ENCODE assay signal across 9 cellular contexts in the genomic region with DNA sequence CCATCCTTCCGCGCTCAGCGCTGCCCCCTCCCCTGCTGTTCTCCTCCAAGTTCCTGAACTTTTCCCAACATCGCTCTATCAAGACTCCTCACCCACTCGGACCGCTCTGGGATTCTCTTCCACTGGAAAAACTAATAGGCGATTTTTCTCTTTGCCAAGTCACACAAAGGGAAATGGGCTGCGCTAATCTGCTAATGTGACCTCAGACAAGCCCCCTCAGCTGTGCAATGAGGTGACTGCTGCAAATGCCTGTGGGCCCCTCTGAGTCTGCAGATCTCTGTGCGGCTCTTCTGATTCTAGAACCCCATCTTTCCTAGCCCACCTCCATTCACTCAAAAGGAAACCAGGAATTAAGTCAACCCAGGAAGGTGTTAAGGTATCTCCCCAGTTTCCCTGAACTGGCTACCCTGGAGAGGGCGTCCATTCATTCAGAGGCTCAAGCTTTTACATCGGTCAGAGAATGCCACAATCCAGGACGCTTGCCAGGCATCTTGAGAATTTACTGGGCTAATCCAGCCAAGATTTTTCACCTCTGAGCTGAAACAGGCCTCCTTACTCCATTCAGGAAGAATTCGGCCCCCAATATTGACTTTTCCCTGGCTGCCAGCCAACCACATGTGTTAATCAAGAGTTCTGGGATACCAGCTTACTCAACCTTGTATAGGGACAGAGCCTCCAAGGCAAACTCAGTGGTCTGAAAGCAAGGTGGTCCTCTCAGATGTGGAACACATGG. TPM values are rescaled to one million over a fixed set of nuclear protein-coding genes. Genes with fewer than 3 reads are reported as not detected.
A peak's percentile ranks its signal among the peaks of the same experiment; 100 is the strongest.
DNase-seq lines count a peak whose midpoint lies in the region; ATAC-seq and TF ChIP-seq lines count a peak whose summit lies in the region.
"Had no signal": no experiment of that assay in that cellular context is flagged by ENCODE, and none has a peak within 500 bp of the region (broad histone marks: within the 10 kb centered on the region; RNA-seq: fewer than 3 reads in every experiment).

No MANE protein-coding gene starts in this region.

- peak overlapping the region; percentile 89 for H3K4me3 Mint-ChIP-seq in neural crest cell

- DNase-seq in AG08395 (ENCODE audit: low spot score) = peak; percentile 87
- peak; percentile 84 for DNase-seq in MG63
- DNase-seq in fibroblast of mammary gland (ENCODE audit: low read depth) = peak; percentile 97
- DNase-seq in neural crest cell (ENCODE audit: low read depth, low spot score) = no peak
- DNase-seq in activated T-cell treated with anti-CD3 and anti-CD28 coated beads, Interleukin-2, amount 50 U/mL, for 1 hour = no peak
- no peak for DNase-seq in SIG-M5 treated with dmso at 0.1 percent for 504 hours (lab: John Stamatoyannopoulos, UW; ENCODE audit: unreplicated experiment)
- DNase-seq: Karpas-422 had no signal

- H3K4me3 ChIP-seq in MG63 = peak overlapping the region; percentile 49
- peak overlapping the region; percentile 40 for H3K4me3 ChIP-seq in fibroblast of mammary gland (ENCODE audit: control insufficient read depth, low read depth, low read length)

- TF ChIP-seq CTCF in fibroblast of mammary gland (conservative IDR thresholded peaks at IDR 0.05; ENCODE audit: control insufficient read depth, insufficient read depth, low read depth, low read length) (no peak), neural crest cell (conservative IDR thresholded peaks at IDR 0.05) (no peak)

- peaks cover 46% of the 10 kb centered on the region for H3K27me3 Mint-ChIP-seq in neural crest cell (ENCODE audit: low read depth)

- peaks cover 3% of the 10 kb centered on the region for H3K9me3 Mint-ChIP-seq in neural crest cell

- H3K27me3 ChIP-seq in MG63 = 0 out of 2 replicates have a peak, but pooled peaks cover 2% of the 10 kb centered on the region

- no peaks in the 10 kb centered on the region; the same call in 1 of the 2 replicates for H3K36me3 ChIP-seq in MG63

- peaks cover 36% of the 10 kb centered on the region for H3K4me1 Mint-ChIP-seq in neural crest cell

- no peaks in the 10 kb centered on the region for H3K9me3 ChIP-seq in MG63

- ATAC-seq in HG03354 (IDR thresholded peaks at IDR 0.05; ENCODE audit: poor library complexity, severe bottlenecking, unreplicated experiment) = no peak
- ATAC-seq in GM19397 (IDR thresholded peaks at IDR 0.05; ENCODE audit: unreplicated experiment) = no peak

- H3K36me3 Mint-ChIP-seq in neural crest cell (ENCODE audit: low read depth) = no peaks in the 10 kb centered on the region

- peak overlapping the region; percentile 86 for H3K27ac Mint-ChIP-seq in neural crest cell (ENCODE audit: unreplicated experiment)

RNA-seq across cellular contexts. Expression of a gene that starts 0.8 kb away (rescaled TPM):
- total RNA-seq in MG63 (2014; rRNA removed; shearing (Covaris generic); ENCODE audit: low replicate concordance) = 8.1 and 11.8 TPM in 2 replicates
- 10.4 and 10.8 TPM in 2 replicates for total RNA-seq in neural crest cell

RNA-seq across cellular contexts. Expression of a gene that starts 43.6 kb away (rescaled TPM):
- not detected in 2 replicates for total RNA-seq in MG63 (2014; rRNA removed; shearing (Covaris generic); ENCODE audit: low replicate concordance)
- total RNA-seq in neural crest cell = 0.12 TPM in 1 of 2 replicates, not detected in the other

Comparison
In these comparisons a context has a peak if more than half of its experiments do, and no peak if none do; other contexts are left out.
1. DNase-seq: peak in AG08395 (single experiment), MG63 (single experiment) and fibroblast of mammary gland (single experiment); none in neural crest cell (single experiment), activated T-cell treated with anti-CD3 and anti-CD28 coated beads, Interleukin-2, amount 50 U/mL, for 1 hour (single experiment) and SIG-M5 treated with dmso at 0.1 percent for 504 hours (single experiment).